27 cellular contexts compared by ENCODE assay signal in the genomic region with DNA sequence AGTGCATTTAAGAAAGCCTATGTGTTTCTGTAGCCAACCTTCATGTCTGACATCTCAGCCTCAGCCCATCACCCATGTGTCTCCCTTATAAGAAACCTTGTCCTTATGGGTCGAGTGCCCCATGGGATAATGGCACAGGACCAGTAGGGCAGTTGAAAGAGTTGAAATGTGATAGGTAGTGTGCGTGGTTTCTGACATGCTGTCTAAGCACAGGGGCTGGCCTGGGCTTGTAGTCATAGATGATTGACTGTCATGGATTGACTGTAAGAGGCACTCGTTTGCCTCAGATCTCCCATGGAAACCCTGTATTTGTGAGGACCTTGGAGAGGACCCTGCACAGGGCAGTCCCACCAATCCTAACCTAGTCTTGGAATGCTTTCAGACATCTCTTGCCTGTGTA. TPM values are rescaled to one million over a fixed set of nuclear protein-coding genes. Genes with fewer than 3 reads are reported as not detected.
DNase-seq lines count a peak whose midpoint lies in the region; ATAC-seq and TF ChIP-seq lines count a peak whose summit lies in the region.
"Had no signal": no experiment of that assay in that cellular context is flagged by ENCODE, and none has a peak within 500 bp of the region (broad histone marks: within the 10 kb centered on the region; RNA-seq: fewer than 3 reads in every experiment).

No MANE protein-coding gene starts in this region.

- H3K4me1 Mint-ChIP-seq in glutamatergic neuron (ENCODE audit: low read depth, unreplicated experiment) = peaks cover 52% of the 10 kb centered on the region
- H3K4me1 Mint-ChIP-seq in activated T-cell treated with anti-CD3 and anti-CD28 coated beads, Interleukin-2, amount 50 U/mL, for 72 hours (ENCODE audit: low read depth) = no peaks in the 10 kb centered on the region
- peaks cover 0 to 13% (median 11%) of the 10 kb centered on the region in 7 donors for H3K4me1 Mint-ChIP-seq in naive thymus-derived CD4-positive, alpha-beta T cell
- H3K4me1 Mint-ChIP-seq: CD8-positive, alpha-beta memory T cell had no signal

- H3K27ac Mint-ChIP-seq in glutamatergic neuron (ENCODE audit: unreplicated experiment) = no peak overlapping the region
- no peak overlapping the region for H3K27ac Mint-ChIP-seq in activated T-cell treated with anti-CD3 and anti-CD28 coated beads, Interleukin-2, amount 50 U/mL, for 72 hours
- no peak overlapping the region for H3K27ac Mint-ChIP-seq in naive thymus-derived CD4-positive, alpha-beta T cell
- H3K27ac Mint-ChIP-seq: CD14-positive monocyte had no signal

- H3K4me3 ChIP-seq in naive thymus-derived CD4-positive, alpha-beta T cell (ENCODE audit: low read length) = no peak overlapping the region
- H3K4me3 ChIP-seq: GM23248 had no signal

- peaks cover 16% of the 10 kb centered on the region for H3K9me3 Mint-ChIP-seq in glutamatergic neuron (ENCODE audit: unreplicated experiment)
- no peaks in the 10 kb centered on the region for H3K9me3 Mint-ChIP-seq in activated T-cell treated with anti-CD3 and anti-CD28 coated beads, Interleukin-2, amount 50 U/mL, for 72 hours
- peaks cover 0 to 2% (median 0%) of the 10 kb centered on the region in 11 donors for H3K9me3 Mint-ChIP-seq in naive thymus-derived CD4-positive, alpha-beta T cell
- H3K9me3 Mint-ChIP-seq: CD8-positive, alpha-beta memory T cell had no signal

- POLR2A ChIA-PET in naive thymus-derived CD4-positive, alpha-beta T cell (lab: Charles Lee) = interaction anchor here (0.8 kb wide), 1 partner anchor 92 kb away, joined by 4 read pairs; no protein-coding TSS in a partner anchor

- no peaks in the 10 kb centered on the region for H3K36me3 ChIP-seq in naive thymus-derived CD4-positive, alpha-beta T cell (ENCODE audit: control insufficient read depth in 2 of 3, insufficient read depth in 3 of 3, low read length in 3 of 3)
- H3K36me3 ChIP-seq: BE2C had no signal

- no peak for ATAC-seq in activated T-cell treated with anti-CD3 and anti-CD28 coated beads, Interleukin-2, amount 50 U/mL, for 72 hours (replicated peaks in 1 of 2)
- no peak for ATAC-seq in GM19328 (IDR thresholded peaks at IDR 0.05; ENCODE audit: unreplicated experiment)
- ATAC-seq in naive thymus-derived CD4-positive, alpha-beta T cell = no peak
- ATAC-seq: HepG2, PC-3 had no signal

- H3K27ac ChIP-seq in naive thymus-derived CD4-positive, alpha-beta T cell (ENCODE audit: low read depth, low read length) = no peak overlapping the region
- H3K27ac ChIP-seq: GM23248 had no signal

- H3K4me1 ChIP-seq in naive thymus-derived CD4-positive, alpha-beta T cell (ENCODE audit: control insufficient read depth in 2 of 2, insufficient read depth in 2 of 2, low read length in 2 of 2) = peaks cover 0 to 10% of the 10 kb centered on the region in 2 donors
- H3K4me1 ChIP-seq: BE2C had no signal

- H3K27me3 ChIP-seq in naive thymus-derived CD4-positive, alpha-beta T cell (ENCODE audit: control insufficient read depth in 2 of 2, insufficient read depth in 2 of 2, low read length in 2 of 2) = peaks cover 0 to 3% of the 10 kb centered on the region in 2 donors

- no peak overlapping the region for H3K4me3 Mint-ChIP-seq in glutamatergic neuron (ENCODE audit: unreplicated experiment)
- H3K4me3 Mint-ChIP-seq in activated T-cell treated with anti-CD3 and anti-CD28 coated beads, Interleukin-2, amount 50 U/mL, for 72 hours = no peak overlapping the region
- H3K4me3 Mint-ChIP-seq in naive thymus-derived CD4-positive, alpha-beta T cell = no peak overlapping the region
- H3K4me3 Mint-ChIP-seq: CD14-positive monocyte; CD8-positive, alpha-beta memory T cell had no signal

- intact Hi-C loops in naive thymus-derived CD4-positive, alpha-beta T cell (cut with micrococcal nuclease) = no loop called here

- TF ChIP-seq CTCF in glutamatergic neuron (IDR thresholded peaks at IDR 0.05; ENCODE audit: partially characterized antibody, unreplicated experiment) = no peak

- DNase-seq in NCI-H1105 treated with DMSO at 0.1 percent for 48 hours (lab: John Stamatoyannopoulos, UW) (peak; percentile 24), NCI-H1105 (lab: John Stamatoyannopoulos, UW) (no peak), DMS79 (lab: John Stamatoyannopoulos, UW) (peak; percentile 29), NCI-H2171 (lab: John Stamatoyannopoulos, UW) (peak; percentile 61), glutamatergic neuron (peak; percentile 13)
- no peak for DNase-seq in activated T-cell treated with anti-CD3 and anti-CD28 coated beads, Interleukin-2, amount 50 U/mL, for 72 hours
- no peak for DNase-seq in naive thymus-derived CD4-positive, alpha-beta T cell
- DNase-seq: 8988T; ACHN; BE2C; CD8-positive, alpha-beta memory T cell; DMS153; GM23248; H7; Kasumi-1; NCI-H1092 treated with DMSO at 0.1 percent for 48 hours; NCI-H146; NCI-H2029 treated with DMSO at 0.1 percent for 48 hours; PC-3; SK-N-SH; SW 1271 had no signal

- no peaks in the 10 kb centered on the region for H3K9me3 ChIP-seq in naive thymus-derived CD4-positive, alpha-beta T cell (ENCODE audit: control insufficient read depth in 2 of 3, low read length in 3 of 3)
- H3K9me3 ChIP-seq: BE2C, SK-N-SH had no signal

- CTCF ChIA-PET in naive thymus-derived CD4-positive, alpha-beta T cell (lab: Charles Lee) = no interaction called here

- H3K27me3 Mint-ChIP-seq in glutamatergic neuron (ENCODE audit: unreplicated experiment) = peaks cover 6% of the 10 kb centered on the region
- H3K27me3 Mint-ChIP-seq in activated T-cell treated with anti-CD3 and anti-CD28 coated beads, Interleukin-2, amount 50 U/mL, for 72 hours (ENCODE audit: low read depth) = peaks cover 38% of the 10 kb centered on the region
- peaks cover 37 to 66% (median 44%) of the 10 kb centered on the region in 5 donors for H3K27me3 Mint-ChIP-seq in naive thymus-derived CD4-positive, alpha-beta T cell

- no peaks in the 10 kb centered on the region for H3K36me3 Mint-ChIP-seq in glutamatergic neuron (ENCODE audit: unreplicated experiment)
- H3K36me3 Mint-ChIP-seq in activated T-cell treated with anti-CD3 and anti-CD28 coated beads, Interleukin-2, amount 50 U/mL, for 72 hours (ENCODE audit: insufficient read depth in 2 of 2) = no peaks in the 10 kb centered on the region
- H3K36me3 Mint-ChIP-seq in naive thymus-derived CD4-positive, alpha-beta T cell = no peaks in the 10 kb centered on the region
- H3K36me3 Mint-ChIP-seq: CD14-positive monocyte; CD8-positive, alpha-beta memory T cell had no signal

RNA-seq across cellular contexts. Expression of a gene that starts 5.9 kb away (rescaled TPM):
- total RNA-seq in glutamatergic neuron (ENCODE audit: unreplicated experiment) = 10.4 TPM
- not detected for total RNA-seq in activated T-cell treated with anti-CD3 and anti-CD28 coated beads, Interleukin-2, amount 50 U/mL, for 72 hours
- not detected for total RNA-seq in naive thymus-derived CD4-positive, alpha-beta T cell
- polyA plus RNA-seq in naive thymus-derived CD4-positive, alpha-beta T cell = not detected
- total RNA-seq: CD8-positive, alpha-beta memory T cell; G401; HepG2; M059J; NCI-H460; PC-3 had no signal
- polyA plus RNA-seq: CD14-positive monocyte; CD8-positive, alpha-beta memory T cell; HepG2; SK-N-SH had no signal

Comparison
In these comparisons a context has a peak if more than half of its experiments do, and no peak if none do; other contexts are left out.
1. DNase-seq: peak in NCI-H1105 treated with DMSO at 0.1 percent for 48 hours (single experiment), DMS79 (single experiment), NCI-H2171 (single experiment) and glutamatergic neuron (single experiment); none in NCI-H1105 (single experiment), activated T-cell treated with anti-CD3 and anti-CD28 coated beads, Interleukin-2, amount 50 U/mL, for 72 hours (0 of 2) and naive thymus-derived CD4-positive, alpha-beta T cell (0 of 9).
2. RNA of a gene that starts 5.9 kb away (total RNA-seq): 10.4 TPM in glutamatergic neuron (single experiment); not detected in activated T-cell treated with anti-CD3 and anti-CD28 coated beads, Interleukin-2, amount 50 U/mL, for 72 hours and not detected in naive thymus-derived CD4-positive, alpha-beta T cell; every median in the first group is over 10 times any median in the second.